12 cellular contexts compared by ENCODE assay signal in the genomic region with DNA sequence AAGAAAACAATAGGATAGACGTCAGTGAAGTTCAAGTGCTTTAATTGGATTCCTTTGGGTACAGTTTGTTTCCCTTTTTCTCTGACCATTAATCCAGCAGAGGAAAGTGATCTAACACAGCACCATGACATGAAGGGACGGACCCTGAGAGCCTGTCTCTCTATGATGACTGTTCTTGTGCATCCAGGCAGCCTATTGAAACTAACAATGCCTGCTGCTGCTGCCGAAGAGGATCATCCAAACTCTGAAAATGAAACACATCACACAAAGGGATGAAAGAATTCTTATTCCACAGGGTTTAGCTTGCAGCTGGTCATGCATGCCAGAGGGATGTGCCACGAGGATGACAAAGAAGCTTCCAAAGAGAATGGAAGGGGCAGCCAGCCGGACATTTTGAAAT.
DNase-seq lines count a peak whose midpoint lies in the region; ATAC-seq, FAIRE-seq and TF ChIP-seq lines count a peak whose summit lies in the region.
"Had no signal": no experiment of that assay in that cellular context is flagged by ENCODE, and none has a peak within 500 bp of the region (broad histone marks: within the 10 kb centered on the region; RNA-seq: fewer than 3 reads in every experiment).

No MANE protein-coding gene starts in this region.

- no peak for TF ChIP-seq POLR2A in H54 (IDR thresholded peaks at IDR 0.05; ENCODE audit: low read depth, low read length)

- no peak overlapping the region for H3K27ac Mint-ChIP-seq in activated T-cell treated with anti-CD3 and anti-CD28 coated beads, Interleukin-2, amount 50 U/mL, for 72 hours
- H3K27ac Mint-ChIP-seq: stimulated activated naive CD8-positive, alpha-beta T cell treated with anti-CD3 and anti-CD28 coated beads, Interleukin-15, Interleukin-2, amounts not matched to agents 100 ng/mL and 50 ng/mL, for 24 hours had no signal

- H3K4me1 Mint-ChIP-seq in activated T-cell treated with anti-CD3 and anti-CD28 coated beads, Interleukin-2, amount 50 U/mL, for 72 hours (ENCODE audit: low read depth), result peaks cover 25% of the 10 kb centered on the region

- peaks cover 0 to 17% (median 0%) of the 10 kb centered on the region in 5 donors for H3K4me1 ChIP-seq in subcutaneous abdominal adipose tissue (ENCODE audit: control insufficient read depth in 5 of 5, insufficient read depth in 5 of 5, low read length in 5 of 5)

- no peak for DNase-seq in H54 (ENCODE audit: insufficient read length, low spot score)
- peak; percentile 67 for DNase-seq in kidney tubule cell (ENCODE audit: low spot score)
- no peak for DNase-seq in COLO829 (ENCODE audit: low spot score)
- no peak for DNase-seq in NCI-H1105 treated with DMSO at 0.1 percent for 48 hours (lab: John Stamatoyannopoulos, UW)
- no peak for DNase-seq in T-helper 1 cell
- DNase-seq in activated T-cell treated with anti-CD3 and anti-CD28 coated beads, Interleukin-2, amount 50 U/mL, for 72 hours, result no peak
- DNase-seq: GDM1, NCI-H2171 treated with DMSO at 0.1 percent for 48 hours had no signal

- H3K9me3 ChIP-seq in subcutaneous abdominal adipose tissue (ENCODE audit: control insufficient read depth in 5 of 5, low read length in 5 of 5), result no peaks in the 10 kb centered on the region

- no peak for ATAC-seq in activated T-cell treated with anti-CD3 and anti-CD28 coated beads, Interleukin-2, amount 50 U/mL, for 72 hours (replicated peaks in 1 of 2)

- H3K27ac ChIP-seq in cingulate gyrus (ENCODE audit: low read depth, low read length) (peak overlapping the region; percentile 87), subcutaneous abdominal adipose tissue (ENCODE audit: low read depth, low read length) (peak overlapping the region; percentile 21)

- H3K27me3 ChIP-seq in subcutaneous abdominal adipose tissue (ENCODE audit: control insufficient read depth in 5 of 5, insufficient read depth in 4 of 5, low read length in 5 of 5), result no peaks in the 10 kb centered on the region

- peak; percentile 84 for FAIRE-seq in H54 (lab: Jason Lieb, UNC)

- peaks cover 0 to 5% of the 10 kb centered on the region in 2 donors for H3K36me3 Mint-ChIP-seq in activated T-cell treated with anti-CD3 and anti-CD28 coated beads, Interleukin-2, amount 50 U/mL, for 72 hours (ENCODE audit: insufficient read depth in 2 of 2)

- H3K4me3 Mint-ChIP-seq in activated T-cell treated with anti-CD3 and anti-CD28 coated beads, Interleukin-2, amount 50 U/mL, for 72 hours, result no peak overlapping the region
- H3K4me3 Mint-ChIP-seq: central memory CD8-positive, alpha-beta T cell; stimulated activated naive CD8-positive, alpha-beta T cell treated with anti-CD3 and anti-CD28 coated beads, Interleukin-15, Interleukin-2, amounts not matched to agents 100 ng/mL and 50 ng/mL, for 24 hours had no signal

- no peak overlapping the region for H3K9ac ChIP-seq in subcutaneous abdominal adipose tissue (ENCODE audit: low read length in 5 of 5)

- H3K27me3 Mint-ChIP-seq in activated T-cell treated with anti-CD3 and anti-CD28 coated beads, Interleukin-2, amount 50 U/mL, for 72 hours (ENCODE audit: low read depth), result no peaks in the 10 kb centered on the region
- H3K27me3 Mint-ChIP-seq: central memory CD8-positive, alpha-beta T cell; stimulated activated naive CD8-positive, alpha-beta T cell treated with anti-CD3 and anti-CD28 coated beads, Interleukin-15, Interleukin-2, amounts not matched to agents 100 ng/mL and 50 ng/mL, for 24 hours had no signal

- H3K9me3 Mint-ChIP-seq in activated T-cell treated with anti-CD3 and anti-CD28 coated beads, Interleukin-2, amount 50 U/mL, for 72 hours, result no peaks in the 10 kb centered on the region
- H3K9me3 Mint-ChIP-seq: central memory CD8-positive, alpha-beta T cell; stimulated activated naive CD8-positive, alpha-beta T cell treated with anti-CD3 and anti-CD28 coated beads, Interleukin-15, Interleukin-2, amounts not matched to agents 100 ng/mL and 50 ng/mL, for 24 hours had no signal

- peaks cover 0 to 13% (median under 1%) of the 10 kb centered on the region in 5 donors for H3K36me3 ChIP-seq in subcutaneous abdominal adipose tissue (ENCODE audit: control insufficient read depth in 5 of 5, insufficient read depth in 5 of 5, low read length in 5 of 5)

- peak overlapping the region in 2 of 5 donors; percentile 32 to 34 for H3K4me3 ChIP-seq in subcutaneous abdominal adipose tissue (ENCODE audit: low read depth in 1 of 5, low read length in 5 of 5)
